In genomic region chr9:31740705-31741104, GRCh38 we compare ENCODE assay signal across 15 cellular contexts.
DNase-seq lines count a peak whose midpoint lies in the region; ATAC-seq, FAIRE-seq and TF ChIP-seq lines count a peak whose summit lies in the region.
"Had no signal": no experiment of that assay in that cellular context is flagged by ENCODE, and none has a peak within 500 bp of the region (broad histone marks: within the 10 kb centered on the region; RNA-seq: fewer than 3 reads in every experiment).

No MANE protein-coding gene starts in this region.

- in situ Hi-C loops in GM13977 (cut with MboI; ENCODE audit: low pct_unique_long_range_greater_than_20kb, low sequenced_read_pairs, unreplicated experiment), result no loop called here

- DNase-seq in NCI-H226 (peak; percentile 3), bronchial epithelial cell (ENCODE audit: low read depth) (peak; percentile 45), fibroblast of villous mesenchyme (ENCODE audit: low read depth) (peak; percentile 2), GM13977 (ENCODE audit: low spot score) (no peak), BE2C (no peak)
- DNase-seq: CD8-positive, alpha-beta T cell; COR-L47; GM23248 had no signal

- H3K9me3 ChIP-seq in BE2C, result no peaks in the 10 kb centered on the region
- H3K9me3 ChIP-seq: A549 had no signal

- ATAC-seq in HG03378 (IDR thresholded peaks at IDR 0.05; ENCODE audit: unreplicated experiment), result no peak
- ATAC-seq: A549; CD8-positive, alpha-beta T cell; GM12878; HCT116; HepG2 had no signal

- no peaks in the 10 kb centered on the region for H3K4me1 ChIP-seq in BE2C
- H3K4me1 ChIP-seq: A549 had no signal

- H3K27me3 ChIP-seq in bronchial epithelial cell (ENCODE audit: control insufficient read depth, insufficient read depth, low read length), result no peaks in the 10 kb centered on the region
- no peaks in the 10 kb centered on the region for H3K27me3 ChIP-seq in BE2C

- TF ChIP-seq CTCF in bronchial epithelial cell (IDR thresholded peaks at IDR 0.05; ENCODE audit: insufficient read depth, low read length, severe bottlenecking) (no peak), fibroblast of villous mesenchyme (IDR thresholded peaks at IDR 0.05; ENCODE audit: insufficient read depth, low read depth, low read length) (no peak), GM13977 (IDR thresholded peaks at IDR 0.05; ENCODE audit: extremely low read depth, insufficient read depth, missing control alignments) (no peak), BE2C (IDR thresholded peaks at IDR 0.05; ENCODE audit: low read depth, low read length) (no peak)

- H3K4me3 ChIP-seq in bronchial epithelial cell (ENCODE audit: low read depth, low read length) (no peak overlapping the region), fibroblast of villous mesenchyme (ENCODE audit: low read depth, low read length) (no peak overlapping the region), BE2C (ENCODE audit: low read depth, low read length) (no peak overlapping the region)
- H3K4me3 ChIP-seq: A549, GM12878, GM23248 had no signal

- no peak for FAIRE-seq in bronchial epithelial cell (lab: Jason Lieb, UNC)
- FAIRE-seq: A549, GM12878, H54, HepG2, HTR-8/SVneo had no signal

- H3K36me3 ChIP-seq in bronchial epithelial cell (ENCODE audit: control insufficient read depth, insufficient read depth, low read length), result no peaks in the 10 kb centered on the region
- H3K36me3 ChIP-seq in BE2C, result no peaks in the 10 kb centered on the region

Comparison
In these comparisons a context has a peak if more than half of its experiments do, and no peak if none do; other contexts are left out.
1. DNase-seq: peak in NCI-H226 (single experiment), bronchial epithelial cell (single experiment) and fibroblast of villous mesenchyme (single experiment); none in GM13977 (single experiment) and BE2C (single experiment).